Comparison of ENCODE assay signal across 8 cellular contexts in the genomic region with DNA sequence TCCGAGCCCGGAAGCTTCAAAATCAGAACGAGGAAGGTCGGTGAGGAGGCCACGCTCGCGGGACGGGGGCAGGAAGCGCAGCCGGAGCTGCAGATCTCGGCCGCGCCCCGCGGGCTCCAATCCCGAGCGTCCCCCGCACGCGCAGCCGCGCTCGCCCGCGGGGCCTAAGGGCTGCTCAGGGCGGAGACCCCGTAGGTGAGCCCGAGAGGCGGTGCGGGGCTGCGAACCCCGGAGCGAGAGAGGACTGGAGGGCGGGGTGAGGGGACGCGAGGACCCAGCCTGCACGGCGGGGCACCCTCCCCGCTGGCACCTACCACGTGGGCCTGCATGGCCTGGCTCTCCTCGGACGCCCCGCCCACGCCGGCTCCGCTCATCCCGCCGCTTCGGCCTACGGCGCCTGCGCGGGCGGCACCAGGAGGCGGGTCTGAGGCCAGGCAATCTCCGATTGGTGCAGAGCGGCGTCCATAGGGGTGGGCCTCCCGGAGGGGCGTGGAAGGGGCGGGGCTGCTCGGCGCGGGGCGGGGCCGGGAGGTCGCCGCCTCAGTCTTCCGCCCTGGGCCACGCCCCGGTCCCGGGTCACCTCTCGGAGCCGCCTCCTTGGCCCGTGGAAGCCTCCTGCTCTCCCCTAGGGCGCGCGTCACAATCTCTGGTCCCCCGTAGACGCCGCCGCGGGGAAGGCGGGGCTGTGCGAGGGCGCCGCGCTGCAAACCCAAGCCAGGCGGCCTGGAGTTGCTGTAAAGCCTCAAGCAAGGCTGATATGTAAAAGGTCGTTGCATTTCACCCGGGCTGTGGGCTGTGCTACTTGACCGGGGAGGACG. TPM values are rescaled to one million over a fixed set of nuclear protein-coding genes. Genes with fewer than 3 reads are reported as not detected.
A peak's percentile ranks its signal among the peaks of the same experiment; 100 is the strongest.
DNase-seq lines count a peak whose midpoint lies in the region; FAIRE-seq and TF ChIP-seq lines count a peak whose summit lies in the region.

No MANE protein-coding gene starts in this region.

- peaks cover 20% of the 10 kb centered on the region for H3K4me1 Mint-ChIP-seq in neural progenitor cell

- H3K4me3 ChIP-seq in Loucy (ENCODE audit: low read length, poor library complexity, severe bottlenecking), result peak overlapping the region; percentile 79
- peak overlapping the region; percentile 69 to 80 for H3K4me3 ChIP-seq in foreskin fibroblast (ENCODE audit: low read depth in 1 of 2, low read length in 2 of 2)
- H3K4me3 ChIP-seq in neural progenitor cell, result peak overlapping the region; percentile 74
- peak overlapping the region; percentile 70 to 84 for H3K4me3 ChIP-seq in stomach smooth muscle (ENCODE audit: low read length in 2 of 2)

- no peaks in the 10 kb centered on the region for H3K27me3 ChIP-seq in Loucy (ENCODE audit: insufficient read depth, low read length, poor library complexity, severe bottlenecking)
- H3K27me3 ChIP-seq in neural progenitor cell, result no peaks in the 10 kb centered on the region
- no peaks in the 10 kb centered on the region for H3K27me3 ChIP-seq in stomach smooth muscle (ENCODE audit: control insufficient read depth in 1 of 2, insufficient read depth in 2 of 2, low read length in 2 of 2)

- no peak overlapping the region for H3K27ac ChIP-seq in neural progenitor cell
- H3K27ac ChIP-seq in stomach smooth muscle (ENCODE audit: low read length), result peak overlapping the region; percentile 76

- TF ChIP-seq CTCF in Loucy (conservative IDR thresholded peaks at IDR 0.05; ENCODE audit: low read length) (no peak), foreskin fibroblast (IDR thresholded peaks at IDR 0.05; ENCODE audit: low read depth, low read length) (no peak), neural progenitor cell (IDR thresholded peaks at IDR 0.05) (no peak)

- peaks cover 60% of the 10 kb centered on the region for H3K4me1 ChIP-seq in Loucy (ENCODE audit: insufficient read depth, low read length, poor library complexity, severe bottlenecking)
- H3K4me1 ChIP-seq in neural progenitor cell, result no peaks in the 10 kb centered on the region
- H3K4me1 ChIP-seq in stomach smooth muscle (ENCODE audit: control insufficient read depth, insufficient read depth, low read length), result peaks cover 11% of the 10 kb centered on the region

- peaks cover 5% of the 10 kb centered on the region for H3K9me3 Mint-ChIP-seq in neural progenitor cell

- H3K27me3 Mint-ChIP-seq in neural progenitor cell (ENCODE audit: insufficient read depth, low read depth), result peaks cover 2% of the 10 kb centered on the region

- H3K9me3 ChIP-seq in Loucy (ENCODE audit: insufficient read depth, low read depth, low read length) (peaks cover 6% of the 10 kb centered on the region), neural progenitor cell (ENCODE audit: low read depth) (no peaks in the 10 kb centered on the region), stomach smooth muscle (ENCODE audit: control insufficient read depth in 2 of 2, low read length in 2 of 2) (no peaks in the 10 kb centered on the region)

- H3K9ac ChIP-seq in Loucy (ENCODE audit: low read depth, low read length, poor library complexity, severe bottlenecking), result peak overlapping the region; percentile 76
- no peak overlapping the region for H3K9ac ChIP-seq in neural progenitor cell
- H3K9ac ChIP-seq in stomach smooth muscle (ENCODE audit: low read length in 2 of 2), result peak overlapping the region; percentile 62 to 72

- H3K36me3 ChIP-seq in Loucy (ENCODE audit: insufficient read depth, low read length) (no peaks in the 10 kb centered on the region), neural progenitor cell (no peaks in the 10 kb centered on the region), stomach smooth muscle (ENCODE audit: control insufficient read depth in 2 of 2, insufficient read depth in 2 of 2, low read length in 2 of 2) (peaks cover 0 to 5% of the 10 kb centered on the region in 2 donors)

- DNase-seq in ELF-1 (ENCODE audit: low read depth, low spot score) (peak; percentile 97), H54 (ENCODE audit: insufficient read length, low spot score) (peak; percentile 97), SHP77 (lab: John Stamatoyannopoulos, UW) (peak; percentile 92 to 97), activated gamma-delta T cell treated with Interleukin-2 at 50 U/mL for 16 hours (peak; percentile 97), foreskin fibroblast (peak; percentile 96 to 99), neural progenitor cell (ENCODE audit: low spot score) (peak; percentile 98)

- FAIRE-seq in H54 (lab: Jason Lieb, UNC), result no peak

- H3K4me2 ChIP-seq in Loucy (ENCODE audit: low read depth, low read length, poor library complexity, severe bottlenecking), result peak overlapping the region; percentile 80
- H3K4me2 ChIP-seq in neural progenitor cell, result peak overlapping the region; percentile 98

- H4K20me1 ChIP-seq in Loucy (ENCODE audit: insufficient read depth, low read length, poor library complexity, severe bottlenecking) (no peaks in the 10 kb centered on the region), neural progenitor cell (ENCODE audit: low read depth) (no peaks in the 10 kb centered on the region)

- peak overlapping the region; percentile 78; the same call in 1 of the 2 replicates for H2AFZ ChIP-seq in Loucy (ENCODE audit: low read length)
- H2AFZ ChIP-seq in neural progenitor cell (replicated peaks), result peak overlapping the region; percentile 90

- peak; percentile 98 for TF ChIP-seq POLR2A in H54 (IDR thresholded peaks at IDR 0.05; ENCODE audit: low read depth, low read length)

- H3K27ac Mint-ChIP-seq in neural progenitor cell, result no peak overlapping the region

- peaks cover 19% of the 10 kb centered on the region for H3K79me2 ChIP-seq in Loucy (ENCODE audit: insufficient read depth, low read length)
- H3K79me2 ChIP-seq in neural progenitor cell (ENCODE audit: low read depth), result no peaks in the 10 kb centered on the region

- H3K4me3 Mint-ChIP-seq in neural progenitor cell, result peak overlapping the region; percentile 85

- peaks cover 15% of the 10 kb centered on the region for H3K36me3 Mint-ChIP-seq in neural progenitor cell

- no peaks in the 10 kb centered on the region for H3K9me2 ChIP-seq in Loucy (replicated peaks; ENCODE audit: low read depth, low read length)

- H3F3A ChIP-seq in Loucy (ENCODE audit: low read depth) (peaks cover 9% of the 10 kb centered on the region), neural progenitor cell (ENCODE audit: low read depth) (peaks cover 5% of the 10 kb centered on the region)

RNA-seq across cellular contexts. Expression of gene METRNL, which starts 27.8 kb away (rescaled TPM):
- total RNA-seq in neural progenitor cell (ENCODE audit: low replicate concordance), result 3.6 and 12.9 TPM in 2 replicates
